In genomic region chr4:173478136-173478860, GRCh38 we compare ENCODE assay signal across 23 cellular contexts. TPM values are rescaled to one million over a fixed set of nuclear protein-coding genes. Genes with fewer than 3 reads are reported as not detected.
DNase-seq lines count a peak whose midpoint lies in the region; ATAC-seq and TF ChIP-seq lines count a peak whose summit lies in the region.
"Had no signal": no experiment of that assay in that cellular context is flagged by ENCODE, and none has a peak within 500 bp of the region (broad histone marks: within the 10 kb centered on the region; RNA-seq: fewer than 3 reads in every experiment).

No MANE protein-coding gene starts in this region.

- intact Hi-C loops in Right ventricle myocardium superior (cut with DNase I) (no loop called here), cardiac septum (cut with DNase I) (no loop called here)

- no peaks in the 10 kb centered on the region for H3K27me3 Mint-ChIP-seq in osteocyte (ENCODE audit: unreplicated experiment)
- H3K27me3 Mint-ChIP-seq: activated naive CD8-positive, alpha-beta T cell had no signal

- no peak for DNase-seq in Right ventricle myocardium superior
- no peak for DNase-seq in cardiac septum (ENCODE audit: low spot score)
- peak; percentile 74 for DNase-seq in fibroblast of gingiva (ENCODE audit: low read depth)
- no peak for DNase-seq in osteocyte (ENCODE audit: extremely low spot score, unreplicated experiment)
- no peak for DNase-seq in cerebellar cortex (ENCODE audit: low spot score)
- no peak for DNase-seq in iPS-NIHi11 (ENCODE audit: low spot score)
- DNase-seq in NCI-H146 treated with DMSO at 0.1 percent for 48 hours (lab: John Stamatoyannopoulos, UW; ENCODE audit: unreplicated experiment): no peak
- DNase-seq: caudate nucleus; effector CD8-positive, alpha-beta T cell; foreskin keratinocyte; midbrain; NCI-H1092; NCI-H2107; NCI-H526; right lobe of liver; stimulated activated CD4-positive, alpha-beta T cell treated with anti-CD3 and anti-CD28 coated beads, Interleukin-4, amount 100 ng/mL, for 24 hours; substantia nigra had no signal

- H3K4me3 Mint-ChIP-seq in osteocyte (ENCODE audit: unreplicated experiment): peak overlapping the region; percentile 27
- H3K4me3 Mint-ChIP-seq: activated naive CD8-positive, alpha-beta T cell; activated T-helper 1 cell treated with anti-CD3 and anti-CD28 coated beads, Interleukin-12 subunit alpha, Interleukin-12 subunit beta, Interleukin-2, Interleukin-4 antibody, amounts not matched to agents 30 ng/mL and 10 ng/mL and 1 ng/mL, durations not matched to agents 14 hours and 24 hours and 36 hours had no signal

- no peaks in the 10 kb centered on the region for H3K36me3 Mint-ChIP-seq in osteocyte (ENCODE audit: unreplicated experiment)
- H3K36me3 Mint-ChIP-seq: activated naive CD8-positive, alpha-beta T cell had no signal

- H3K4me1 Mint-ChIP-seq in osteocyte (ENCODE audit: unreplicated experiment): peaks cover 17% of the 10 kb centered on the region

- ATAC-seq in Right ventricle myocardium superior (ENCODE audit: poor library complexity) (peak; percentile 41), GM21381 (IDR thresholded peaks at IDR 0.05; ENCODE audit: unreplicated experiment) (no peak)
- ATAC-seq: foreskin keratinocyte, GM12878, right lobe of liver had no signal

- H3K9me3 Mint-ChIP-seq in osteocyte (ENCODE audit: unreplicated experiment): no peaks in the 10 kb centered on the region
- H3K9me3 Mint-ChIP-seq: activated T-helper 1 cell treated with anti-CD3 and anti-CD28 coated beads, Interleukin-12 subunit alpha, Interleukin-12 subunit beta, Interleukin-2, Interleukin-4 antibody, amounts not matched to agents 30 ng/mL and 10 ng/mL and 1 ng/mL, durations not matched to agents 14 hours and 24 hours and 36 hours had no signal

- no peak for TF ChIP-seq CTCF in osteocyte (IDR thresholded peaks at IDR 0.05)

- no peak overlapping the region for H3K27ac Mint-ChIP-seq in osteocyte (ENCODE audit: unreplicated experiment)
- H3K27ac Mint-ChIP-seq: activated naive CD8-positive, alpha-beta T cell; activated T-helper 1 cell treated with anti-CD3 and anti-CD28 coated beads, Interleukin-12 subunit alpha, Interleukin-12 subunit beta, Interleukin-2, Interleukin-4 antibody, amounts not matched to agents 30 ng/mL and 10 ng/mL and 1 ng/mL, durations not matched to agents 14 hours and 24 hours and 36 hours had no signal

RNA-seq across cellular contexts. Expression of gene HAND2, which starts 51.7 kb away (rescaled TPM):
- 142 TPM for total RNA-seq in Right ventricle myocardium superior
- total RNA-seq in cardiac septum: 161 TPM
- total RNA-seq in osteocyte: not detected in 2 replicates
- total RNA-seq: activated CD8-positive, alpha-beta memory T cell treated with anti-CD3 and anti-CD28 coated beads for 36 hours; activated T-helper 1 cell treated with anti-CD3 and anti-CD28 coated beads, Interleukin-12 subunit alpha, Interleukin-12 subunit beta, Interleukin-2, Interleukin-4 antibody, amounts not matched to agents 30 ng/mL and 10 ng/mL and 1 ng/mL, durations not matched to agents 14 hours and 24 hours and 36 hours; foreskin keratinocyte; GM12878; SJSA1 had no signal

Comparison
In these comparisons a context has a peak if more than half of its experiments do, and no peak if none do; other contexts are left out.
1. RNA of gene HAND2, which starts 51.7 kb away (total RNA-seq): 161 TPM in cardiac septum (single experiment) and 142 TPM in Right ventricle myocardium superior (single experiment); not detected in osteocyte; every median in the first group is over 100 times any median in the second.